ENCODE assay signal across 21 cellular contexts in the genomic region with DNA sequence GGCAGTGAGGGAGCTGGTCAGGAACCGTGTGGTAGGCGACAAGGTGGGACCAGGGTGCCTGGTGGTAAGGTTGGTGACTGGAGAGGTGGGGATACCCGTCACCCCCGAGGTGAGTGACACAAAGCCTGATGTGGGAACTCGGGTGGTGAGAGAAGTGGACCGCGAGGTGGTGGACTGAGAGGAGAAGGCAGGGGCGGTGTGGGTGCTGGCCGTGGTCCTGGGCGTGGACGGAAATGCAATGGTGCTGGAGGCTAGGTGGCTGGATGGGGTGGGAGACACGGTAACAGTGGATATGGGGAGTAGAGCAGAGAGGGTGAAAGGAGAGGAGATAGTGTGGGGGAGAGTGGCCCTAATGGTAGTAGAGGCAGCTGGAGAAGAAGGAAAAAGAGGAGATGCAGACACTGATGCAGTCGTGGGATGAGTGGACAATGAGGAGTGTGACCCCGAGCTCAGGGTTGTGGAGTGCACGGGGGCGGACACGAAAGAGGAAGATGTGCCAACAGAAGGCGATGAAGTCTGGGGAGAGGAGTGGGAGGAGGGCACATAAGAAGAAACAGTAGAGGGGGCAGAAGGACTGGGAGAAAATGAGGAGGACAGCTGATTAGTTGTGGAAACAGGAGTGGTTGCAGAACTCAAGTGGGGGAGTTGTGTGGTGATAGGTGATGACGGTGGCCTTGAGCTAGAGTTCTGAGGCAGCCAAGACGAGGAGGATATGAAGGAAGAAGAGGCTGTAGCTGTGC. TPM values are rescaled to one million over a fixed set of nuclear protein-coding genes. Genes with fewer than 3 reads are reported as not detected.
A peak's percentile ranks its signal among the peaks of the same experiment; 100 is the strongest.
DNase-seq lines count a peak whose midpoint lies in the region; ATAC-seq and TF ChIP-seq lines count a peak whose summit lies in the region.
"Had no signal": no experiment of that assay in that cellular context is flagged by ENCODE, and none has a peak within 500 bp of the region (broad histone marks: within the 10 kb centered on the region; RNA-seq: fewer than 3 reads in every experiment).

No MANE protein-coding gene starts in this region.

- ATAC-seq in GM23338 (no peak), GM18867 (IDR thresholded peaks at IDR 0.05; ENCODE audit: unreplicated experiment) (no peak)
- no peak for ATAC-seq in central memory CD8-positive, alpha-beta T cell (replicated peaks; ENCODE audit: extremely low read depth, poor library complexity, severe bottlenecking)
- no peak for ATAC-seq in activated naive CD4-positive, alpha-beta T cell treated with anti-CD3 and anti-CD28 coated beads, Interleukin-2, amount 50 U/mL, for 72 hours

- H3K9ac ChIP-seq in BLaER1 treated with 17β-estradiol and CSF1 and Interleukin-3, amounts not matched to agents 10 nM and 100 nM, result peak overlapping the region in 1 of 11 experiments; percentile 3; a peak in 1 of 22 replicates
- H3K9ac ChIP-seq in neuronal stem cell (ENCODE audit: low read depth, low read length, poor library complexity), result peak overlapping the region; percentile 45
- H3K9ac ChIP-seq: GM23248 had no signal

- H3F3A ChIP-seq in GM23338 (replicated peaks; ENCODE audit: low read depth), result no peaks in the 10 kb centered on the region

- no peak overlapping the region for H3K4me3 Mint-ChIP-seq in GM23338
- H3K4me3 Mint-ChIP-seq in central memory CD8-positive, alpha-beta T cell, result no peak overlapping the region
- H3K4me3 Mint-ChIP-seq: IgD-negative memory B cell had no signal

- no CpG with 5 or more reads among the region's 20 CpGs for WGBS in neuronal stem cell (ENCODE audit: extremely low coverage in 2 of 2, insufficient read length in 2 of 2, insufficient replicate concordance in 1 of 2), 2 donors

- no peak overlapping the region for H2BK12ac ChIP-seq in neuronal stem cell (ENCODE audit: low read length)

- no peak overlapping the region for H3K27ac Mint-ChIP-seq in GM23338
- H3K27ac Mint-ChIP-seq in central memory CD8-positive, alpha-beta T cell (ENCODE audit: low read depth), result peak overlapping the region; percentile 16
- H3K27ac Mint-ChIP-seq in activated naive CD4-positive, alpha-beta T cell treated with anti-CD3 and anti-CD28 coated beads, Interleukin-2, amount 50 U/mL, for 72 hours, result peak overlapping the region in 1 of 2 donors; percentile 0

- H3K36me3 ChIP-seq in BLaER1 treated with 17β-estradiol and CSF1 and Interleukin-3, amounts not matched to agents 10 nM and 100 nM, result peaks cover 0 to 25% (median 11%) of the 10 kb centered on the region in 11 experiments; a peak in 20 of 22 replicates
- H3K36me3 ChIP-seq in GM23338 (ENCODE audit: insufficient read depth), result no peaks in the 10 kb centered on the region
- H3K36me3 ChIP-seq in neuronal stem cell (replicated peaks in 1 of 2; ENCODE audit: control insufficient read depth in 2 of 2, insufficient read depth in 2 of 2, low read length in 2 of 2), result peaks cover 12 to 13% of the 10 kb centered on the region in 2 donors

- H3K18ac ChIP-seq in neuronal stem cell (ENCODE audit: low read length), result no peak overlapping the region

- peaks cover 23% of the 10 kb centered on the region for H3K9me3 Mint-ChIP-seq in GM23338
- H3K9me3 Mint-ChIP-seq in central memory CD8-positive, alpha-beta T cell, result peaks cover 14% of the 10 kb centered on the region
- peaks cover 14 to 15% of the 10 kb centered on the region in 2 donors for H3K9me3 Mint-ChIP-seq in activated naive CD4-positive, alpha-beta T cell treated with anti-CD3 and anti-CD28 coated beads, Interleukin-2, amount 50 U/mL, for 72 hours
- H3K9me3 Mint-ChIP-seq: IgD-negative memory B cell had no signal

- no peak overlapping the region for H3K4me3 ChIP-seq in BLaER1 treated with 17β-estradiol and CSF1 and Interleukin-3, amounts not matched to agents 10 nM and 100 nM
- no peak overlapping the region for H3K4me3 ChIP-seq in GM23338
- H3K4me3 ChIP-seq in neuronal stem cell (ENCODE audit: low read length in 2 of 2), result no peak overlapping the region
- H3K4me3 ChIP-seq: GM23248 had no signal

- no peaks in the 10 kb centered on the region for H3K79me2 ChIP-seq in GM23338 (replicated peaks; ENCODE audit: insufficient read depth)

- peaks cover 0 to 25% (median 0%) of the 10 kb centered on the region in 11 experiments; a peak in 7 of 22 replicates for H3K27me3 ChIP-seq in BLaER1 treated with 17β-estradiol and CSF1 and Interleukin-3, amounts not matched to agents 10 nM and 100 nM
- H3K27me3 ChIP-seq in GM23338 (ENCODE audit: insufficient read depth) (no peaks in the 10 kb centered on the region), neuronal stem cell (ENCODE audit: control insufficient read depth in 3 of 3, insufficient read depth in 3 of 3, low read depth in 1 of 3, low read length in 3 of 3) (no peaks in the 10 kb centered on the region)

- H3K9me2 ChIP-seq in GM23338 (ENCODE audit: insufficient read depth), result no peaks in the 10 kb centered on the region

- peaks cover 21% of the 10 kb centered on the region for H3K36me3 Mint-ChIP-seq in GM23338 (ENCODE audit: low read depth)
- H3K36me3 Mint-ChIP-seq in central memory CD8-positive, alpha-beta T cell (ENCODE audit: insufficient read depth), result peaks cover 2% of the 10 kb centered on the region
- peaks cover under 1 to 7% of the 10 kb centered on the region in 2 donors for H3K36me3 Mint-ChIP-seq in activated naive CD4-positive, alpha-beta T cell treated with anti-CD3 and anti-CD28 coated beads, Interleukin-2, amount 50 U/mL, for 72 hours

- peaks cover 20 to 100% (median 60%) of the 10 kb centered on the region in 11 experiments; a peak in 20 of 22 replicates for H4K20me1 ChIP-seq in BLaER1 treated with 17β-estradiol and CSF1 and Interleukin-3, amounts not matched to agents 10 nM and 100 nM
- H4K20me1 ChIP-seq in GM23338 (replicated peaks; ENCODE audit: insufficient read depth), result no peaks in the 10 kb centered on the region

- peaks cover 0 to 18% (median 15%) of the 10 kb centered on the region in 11 experiments; a peak in 14 of 22 replicates for H3K9me3 ChIP-seq in BLaER1 treated with 17β-estradiol and CSF1 and Interleukin-3, amounts not matched to agents 10 nM and 100 nM (replicated peaks in 1 of 11)
- peaks cover 6 to 8% of the 10 kb centered on the region in 2 donors for H3K9me3 ChIP-seq in neuronal stem cell (replicated peaks in 1 of 2; ENCODE audit: control insufficient read depth in 2 of 2, insufficient read depth in 1 of 2, low read depth in 1 of 2, low read length in 2 of 2)

- DNase-seq in GM23338 (ENCODE audit: low spot score), result no peak
- DNase-seq in central memory CD8-positive, alpha-beta T cell (ENCODE audit: low spot score in 2 of 2), result no peak
- DNase-seq in neuronal stem cell (ENCODE audit: low spot score), result no peak
- no peak for DNase-seq in AG08395 (ENCODE audit: low spot score)
- no peak for DNase-seq in activated naive CD4-positive, alpha-beta T cell treated with anti-CD3 and anti-CD28 coated beads, Interleukin-2, amount 50 U/mL, for 72 hours (ENCODE audit: low spot score in 2 of 2)
- DNase-seq: C1 segment of cervical spinal cord, DMS79, GM23248, HCEC 1CT, Kasumi-1, NCI-H1417, NCI-H1694 treated with DMSO at 0.1 percent for 48 hours, NCI-H2107, NCI-H446 treated with DMSO at 0.1 percent for 48 hours, NCI-H526 treated with DMSO at 0.1 percent for 48 hours, OCI-M1 had no signal

- H3K4me1 ChIP-seq in BLaER1 treated with 17β-estradiol and CSF1 and Interleukin-3, amounts not matched to agents 10 nM and 100 nM, result peaks cover 51 to 93% (median 71%) of the 10 kb centered on the region in 10 experiments
- H3K4me1 ChIP-seq in GM23338 (ENCODE audit: insufficient read depth) (no peaks in the 10 kb centered on the region), neuronal stem cell (ENCODE audit: control insufficient read depth in 2 of 2, insufficient read depth in 1 of 2, low read depth in 1 of 2, low read length in 2 of 2) (peaks cover 0 to 10% of the 10 kb centered on the region in 2 donors)

- H3K4me1 Mint-ChIP-seq in GM23338, result no peaks in the 10 kb centered on the region
- H3K4me1 Mint-ChIP-seq in central memory CD8-positive, alpha-beta T cell, result peaks cover 23% of the 10 kb centered on the region

- H3K27ac ChIP-seq in BLaER1 treated with 17β-estradiol and CSF1 and Interleukin-3, amounts not matched to agents 10 nM and 100 nM, result no peak overlapping the region
- no peak overlapping the region for H3K27ac ChIP-seq in GM23338 (ENCODE audit: low read depth)
- H3K27ac ChIP-seq in neuronal stem cell (replicated peaks; ENCODE audit: low read length), result no peak overlapping the region
- H3K27ac ChIP-seq: GM23248 had no signal

- no peak overlapping the region for H2AK5ac ChIP-seq in neuronal stem cell (ENCODE audit: low read depth, low read length)

- no peak overlapping the region for H4K91ac ChIP-seq in neuronal stem cell (ENCODE audit: low read depth, low read length, poor library complexity)

- H3K27me3 Mint-ChIP-seq in GM23338 (ENCODE audit: insufficient read depth, low read depth, poor library complexity), result peaks cover 15% of the 10 kb centered on the region
- H3K27me3 Mint-ChIP-seq in central memory CD8-positive, alpha-beta T cell, result no peaks in the 10 kb centered on the region
- H3K27me3 Mint-ChIP-seq: IgD-negative memory B cell had no signal

- peaks cover 2% of the 10 kb centered on the region for H3K79me1 ChIP-seq in neuronal stem cell (ENCODE audit: low read depth, low read length)

- TF ChIP-seq CTCF in GM23338 (conservative IDR thresholded peaks at IDR 0.05; ENCODE audit: low read depth in 2 of 2), result no peak

- H3K4ac ChIP-seq in neuronal stem cell (ENCODE audit: low read length), result no peak overlapping the region

- H2BK15ac ChIP-seq in neuronal stem cell (ENCODE audit: low read length), result no peak overlapping the region

- H3K14ac ChIP-seq in neuronal stem cell (ENCODE audit: low read length), result no peak overlapping the region

- no peak overlapping the region for H4K8ac ChIP-seq in neuronal stem cell (ENCODE audit: low read depth, low read length)

- no peak overlapping the region for H2BK5ac ChIP-seq in neuronal stem cell (ENCODE audit: low read length)

- no peak overlapping the region for H2BK120ac ChIP-seq in neuronal stem cell (ENCODE audit: low read depth, low read length)

- H3K23ac ChIP-seq in neuronal stem cell (ENCODE audit: low read depth, low read length, poor library complexity), result peak overlapping the region; percentile 46

- H2AFZ ChIP-seq in GM23338, result no peak overlapping the region
- no peak overlapping the region for H2AFZ ChIP-seq in neuronal stem cell (ENCODE audit: low read length)
- H2AFZ ChIP-seq: GM23248 had no signal

- peak overlapping the region in 9 of 11 experiments; percentile 29 to 97 (median 90); a peak in 16 of 22 replicates for H3K4me2 ChIP-seq in BLaER1 treated with 17β-estradiol and CSF1 and Interleukin-3, amounts not matched to agents 10 nM and 100 nM
- H3K4me2 ChIP-seq in GM23338 (no peak overlapping the region), neuronal stem cell (ENCODE audit: insufficient read depth, low read length, poor library complexity, severe bottlenecking) (no peak overlapping the region)

RNA-seq across cellular contexts. Expression of gene MUC6, which starts 20.5 kb away (rescaled TPM):
- not detected in 2 replicates for total RNA-seq in GM23338 (2014; rRNA removed; shearing (Covaris generic))
- not detected in 2 replicates for polyA plus RNA-seq in GM23338 (2016; fragmentation: Nextera tagmentation; extraction: Ambion mirVana)
- not detected for polyA plus RNA-seq in neuronal stem cell (2013, experiment 1 of 2)
- polyA plus RNA-seq in neuronal stem cell (2013, experiment 2 of 2), result not detected
- not detected for total RNA-seq in activated naive CD4-positive, alpha-beta T cell treated with anti-CD3 and anti-CD28 coated beads, Interleukin-2, amount 50 U/mL, for 72 hours
- total RNA-seq: GM23248, MCF 10A, Right ventricle myocardium inferior had no signal
- polyA plus RNA-seq: GM23248, IgD-negative memory B cell had no signal

RNA-seq across cellular contexts. Expression of gene MUC2, which starts 58.7 kb away (rescaled TPM):
- not detected in 2 replicates for total RNA-seq in GM23338 (2014; rRNA removed; shearing (Covaris generic))
- polyA plus RNA-seq in GM23338 (2016; fragmentation: Nextera tagmentation; extraction: Ambion mirVana), result not detected in 2 replicates
- polyA plus RNA-seq in neuronal stem cell (2013, experiment 1 of 2), result not detected
- under 0.01 TPM for polyA plus RNA-seq in neuronal stem cell (2013, experiment 2 of 2)
- total RNA-seq in activated naive CD4-positive, alpha-beta T cell treated with anti-CD3 and anti-CD28 coated beads, Interleukin-2, amount 50 U/mL, for 72 hours, result not detected
- total RNA-seq: GM23248, Right ventricle myocardium inferior had no signal
- polyA plus RNA-seq: GM23248, IgD-negative memory B cell had no signal

Comparison
In these comparisons a context has a peak if more than half of its experiments do, and no peak if none do; other contexts are left out.
1. H3K4me2 ChIP-seq: peak in BLaER1 treated with 17β-estradiol and CSF1 and Interleukin-3, amounts not matched to agents 10 nM and 100 nM (9 of 11); none in GM23338 (single experiment) and neuronal stem cell (single experiment).